Comparison of ENCODE assay signal across 8 cellular contexts in genomic region chr11:18384157-18384641, GRCh38. TPM values are rescaled to one million over a fixed set of nuclear protein-coding genes. Genes with fewer than 3 reads are reported as not detected.
DNase-seq lines count a peak whose midpoint lies in the region; ATAC-seq, FAIRE-seq and TF ChIP-seq lines count a peak whose summit lies in the region.

No MANE protein-coding gene starts in this region.

- H3K36me3 ChIP-seq in OCI-LY3 (replicated peaks; ENCODE audit: low read depth, low read length) (no peaks in the 10 kb centered on the region), bronchial epithelial cell (ENCODE audit: control insufficient read depth, insufficient read depth, low read length) (no peaks in the 10 kb centered on the region), suprapubic skin (no peaks in the 10 kb centered on the region)

- peaks cover 6% of the 10 kb centered on the region; the same call in 1 of the 2 replicates for H3K4me1 ChIP-seq in OCI-LY3 (ENCODE audit: low read length)
- H3K4me1 ChIP-seq in suprapubic skin: peaks cover 33% of the 10 kb centered on the region

- POLR2A ChIA-PET in AG04449 (lab: Yijun Ruan, JAX): interaction anchor here (1.1 to 6.5 kb wide), 7 partner anchors 12 to 142 kb away, joined by 3 to 226 read pairs (median 11); partner anchors contain the start of genes HPS5, LDHA and TSG101

- CTCF ChIA-PET in AG04449 (lab: Yijun Ruan, JAX): interaction anchor here (0.8 to 2.1 kb wide), 4 partner anchors 9 to 140 kb away, joined by 3 to 8 read pairs (median 3); partner anchors contain the start of gene LDHA

- H2AFZ ChIP-seq in OCI-LY3 (ENCODE audit: low read depth, low read length): peak overlapping the region; percentile 79; the same call in 1 of the 2 replicates

- H3K27ac ChIP-seq in OCI-LY3 (ENCODE audit: low read length) (no peak overlapping the region), suprapubic skin (peak overlapping the region; percentile 99)

- H3K4me3 ChIP-seq in AG04449 (ENCODE audit: low read depth, low read length) (no peak overlapping the region), OCI-LY3 (ENCODE audit: low read length) (no peak overlapping the region), bronchial epithelial cell (ENCODE audit: low read depth, low read length) (no peak overlapping the region), suprapubic skin (peak overlapping the region; percentile 23)

- H3K79me2 ChIP-seq in OCI-LY3 (ENCODE audit: low read length): no peaks in the 10 kb centered on the region

- ATAC-seq in GM18517 (IDR thresholded peaks at IDR 0.05; ENCODE audit: unreplicated experiment) (peak; percentile 46), HG02970 (IDR thresholded peaks at IDR 0.05; ENCODE audit: low FRiP score, unreplicated experiment) (peak; percentile 46)

- TF ChIP-seq CTCF in AG04449 (IDR thresholded peaks at IDR 0.05; ENCODE audit: insufficient read depth, low read length, missing control alignments): no peak
- TF ChIP-seq CTCF in OCI-LY3 (IDR thresholded peaks at IDR 0.05; ENCODE audit: low read depth, low read length): no peak
- TF ChIP-seq CTCF in bronchial epithelial cell (IDR thresholded peaks at IDR 0.05; ENCODE audit: insufficient read depth, low read length, severe bottlenecking): no peak
- no peak for TF ChIP-seq CTCF in suprapubic skin (IDR thresholded peaks at IDR 0.05)

- no peak for TF ChIP-seq POLR2A in suprapubic skin (IDR thresholded peaks at IDR 0.05)

- WGBS in suprapubic skin: 6% methylated on average over 3 of the region's 3 CpGs

- no peaks in the 10 kb centered on the region for H4K20me1 ChIP-seq in OCI-LY3 (ENCODE audit: insufficient read depth, low read length)

- no peak overlapping the region for H3K9ac ChIP-seq in OCI-LY3 (ENCODE audit: low read length)

- no peak for TF ChIP-seq EP300 in suprapubic skin (IDR thresholded peaks at IDR 0.05)

- no peak for FAIRE-seq in bronchial epithelial cell (lab: Jason Lieb, UNC)

- no peaks in the 10 kb centered on the region for H3K9me3 ChIP-seq in OCI-LY3 (ENCODE audit: insufficient read depth, low read length)
- no peaks in the 10 kb centered on the region for H3K9me3 ChIP-seq in suprapubic skin

- H3K27me3 ChIP-seq in OCI-LY3 (ENCODE audit: low read depth, low read length): no peaks in the 10 kb centered on the region
- no peaks in the 10 kb centered on the region for H3K27me3 ChIP-seq in bronchial epithelial cell (ENCODE audit: control insufficient read depth, insufficient read depth, low read length)
- H3K27me3 ChIP-seq in suprapubic skin: no peaks in the 10 kb centered on the region

- no peak overlapping the region for H3K4me2 ChIP-seq in OCI-LY3 (ENCODE audit: low read length)

- DNase-seq in AG04449 (ENCODE audit: low read depth, low spot score): peak; percentile 65
- DNase-seq in bronchial epithelial cell (ENCODE audit: low read depth): peak; percentile 79
- peak; percentile 57 for DNase-seq in left kidney (ENCODE audit: low read depth, low spot score)
- peak; percentile 87 for DNase-seq in suprapubic skin (ENCODE audit: low spot score in 2 of 2)
- no peak for DNase-seq in iPS-NIHi7 (ENCODE audit: extremely low spot score)

RNA-seq across cellular contexts. Expression of gene LDHA, which starts 10.2 kb away (rescaled TPM):
- total RNA-seq in bronchial epithelial cell: 898 and 1,075 TPM in 2 replicates
- total RNA-seq in suprapubic skin: 100 to 1,000 TPM; 438 to 724 (median 616) TPM

RNA-seq across cellular contexts. Expression of gene LDHC, which starts 27.9 kb away (rescaled TPM):
- total RNA-seq in bronchial epithelial cell (0.26 and 1.7 TPM in 2 replicates), suprapubic skin (not detected)
